In the genomic region with DNA sequence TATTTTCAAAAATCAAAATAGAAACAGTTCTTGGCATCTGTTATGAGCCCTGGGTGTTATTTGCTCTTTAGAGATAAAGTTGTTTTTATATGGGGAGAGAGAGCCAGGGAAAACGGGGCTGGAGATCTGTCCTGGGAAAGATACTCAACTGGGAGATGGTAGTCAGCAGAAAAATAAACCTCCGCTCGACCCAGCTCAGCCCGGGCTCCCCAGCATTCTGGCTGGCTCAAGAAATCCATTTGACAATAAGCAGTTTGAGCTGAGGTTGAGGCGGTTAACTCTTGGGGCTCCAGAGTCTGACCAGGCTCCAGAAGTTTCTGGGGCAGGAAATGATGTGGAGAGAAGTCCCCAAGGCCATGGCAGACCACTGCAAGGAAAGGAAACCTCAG, we compare ENCODE assay signal across 25 cellular contexts.
"Had no signal": no experiment of that assay in that cellular context is flagged by ENCODE, and none has a peak within 500 bp of the region (broad histone marks: within the 10 kb centered on the region; RNA-seq: fewer than 3 reads in every experiment).

No MANE protein-coding gene starts in this region.

- H3K9me3 ChIP-seq: Peyer's patch had no signal

- DNase-seq: activated CD4-positive, alpha-beta memory T cell treated with anti-CD3 and anti-CD28 coated beads, Interleukin-2, amount 10 ng/mL, durations not matched to agents 7 days and 5 days; activated CD4-positive, alpha-beta T cell treated with anti-CD3 and anti-CD28 coated beads for 36 hours; activated CD4-positive, alpha-beta T cell treated with anti-CD3 and anti-CD28 coated beads, Interleukin-2, amount 50 U/mL, for 1 hour; activated CD4-positive, CD25-positive, alpha-beta regulatory T cell; activated gamma-delta T cell; activated naive CD4-positive, alpha-beta T cell treated with anti-CD3 and anti-CD28 coated beads for 36 hours; activated T-cell treated with anti-CD3 and anti-CD28 coated beads for 4 hours; activated T-cell treated with anti-CD3 and anti-CD28 coated beads, Interleukin-2, amount 50 U/mL, for 48 hours; amygdala; brain microvascular endothelial cell; Karpas-422; NCI-H1048; NCI-H146; NCI-H187 treated with DMSO at 0.1 percent for 48 hours; NCI-H2081 treated with DMSO at 0.1 percent for 48 hours; NCI-H446; NCI-H524; Peyer's patch; SHP77 treated with DMSO at 0.1 percent for 48 hours; T-cell; T-helper 2 cell; T1000 had no signal

- H3K27me3 ChIP-seq: brain microvascular endothelial cell, cardiac muscle cell, Peyer's patch had no signal

- H3K4me3 ChIP-seq: cardiac muscle cell, Peyer's patch had no signal

- H3K4me1 ChIP-seq: Peyer's patch had no signal

- ATAC-seq: activated CD4-positive, alpha-beta T cell treated with anti-CD3 and anti-CD28 coated beads for 36 hours; activated T-helper 17 cell treated with anti-CD3 and anti-CD28 coated beads, Interleukin-2, amount 50 U/mL, for 72 hours; T-cell had no signal

- H3K36me3 ChIP-seq: brain microvascular endothelial cell, cardiac muscle cell, Peyer's patch had no signal

- H3K27ac ChIP-seq: brain microvascular endothelial cell, cardiac muscle cell, Peyer's patch, RWPE1 had no signal
